In the genomic region with DNA sequence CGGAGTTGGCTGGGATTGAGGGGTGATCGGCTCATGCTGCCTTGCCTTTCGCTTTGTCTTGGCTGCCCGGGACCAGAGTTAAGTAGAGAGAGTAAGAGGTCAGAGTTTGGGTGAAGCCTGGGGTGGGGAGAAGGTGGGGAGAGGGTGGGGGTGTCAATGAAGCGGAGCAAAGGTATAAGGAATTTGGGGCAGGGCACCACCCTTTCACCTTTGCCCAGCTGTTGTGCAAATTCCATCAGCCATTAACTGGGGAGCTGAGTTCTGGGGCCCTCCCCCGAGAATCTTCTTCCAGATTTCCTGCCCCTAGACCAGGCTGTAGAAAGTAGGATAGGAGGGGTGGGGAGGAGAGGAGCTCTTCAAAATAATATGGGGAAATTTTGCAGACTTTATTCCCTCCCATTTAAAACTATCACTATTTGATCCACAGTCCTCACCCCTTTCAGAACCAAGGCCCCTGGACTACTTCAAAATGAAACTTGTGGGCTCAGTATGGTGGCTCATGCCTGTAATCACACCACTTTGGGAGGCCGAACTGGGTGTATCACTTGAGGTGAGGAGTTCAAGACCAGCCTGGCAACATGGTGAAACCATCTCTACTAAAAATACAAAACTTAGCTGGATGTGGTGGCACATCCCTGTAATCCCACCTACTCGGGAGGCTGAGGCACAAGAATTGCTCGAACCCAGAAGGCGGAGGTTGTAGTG, we compare ENCODE assay signal across 20 cellular contexts. TPM values are rescaled to one million over a fixed set of nuclear protein-coding genes. Genes with fewer than 3 reads are reported as not detected.
A peak's percentile ranks its signal among the peaks of the same experiment; 100 is the strongest.
DNase-seq lines count a peak whose midpoint lies in the region; ATAC-seq and TF ChIP-seq lines count a peak whose summit lies in the region.
"Had no signal": no experiment of that assay in that cellular context is flagged by ENCODE, and none has a peak within 500 bp of the region (broad histone marks: within the 10 kb centered on the region; RNA-seq: fewer than 3 reads in every experiment).

A gene with protein sequence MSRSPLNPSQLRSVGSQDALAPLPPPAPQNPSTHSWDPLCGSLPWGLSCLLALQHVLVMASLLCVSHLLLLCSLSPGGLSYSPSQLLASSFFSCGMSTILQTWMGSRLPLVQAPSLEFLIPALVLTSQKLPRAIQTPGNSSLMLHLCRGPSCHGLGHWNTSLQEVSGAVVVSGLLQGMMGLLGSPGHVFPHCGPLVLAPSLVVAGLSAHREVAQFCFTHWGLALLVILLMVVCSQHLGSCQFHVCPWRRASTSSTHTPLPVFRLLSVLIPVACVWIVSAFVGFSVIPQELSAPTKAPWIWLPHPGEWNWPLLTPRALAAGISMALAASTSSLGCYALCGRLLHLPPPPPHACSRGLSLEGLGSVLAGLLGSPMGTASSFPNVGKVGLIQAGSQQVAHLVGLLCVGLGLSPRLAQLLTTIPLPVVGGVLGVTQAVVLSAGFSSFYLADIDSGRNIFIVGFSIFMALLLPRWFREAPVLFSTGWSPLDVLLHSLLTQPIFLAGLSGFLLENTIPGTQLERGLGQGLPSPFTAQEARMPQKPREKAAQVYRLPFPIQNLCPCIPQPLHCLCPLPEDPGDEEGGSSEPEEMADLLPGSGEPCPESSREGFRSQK (minus strand): TSS at position 80 of the 705 bp plus-strand sequence. CDS start 45 bp downstream, at position 35.

- H3K4me3 ChIP-seq in muscle layer of colon (ENCODE audit: low read depth in 1 of 2, low read length in 2 of 2): no peak within 1 kb of the TSS
- H3K4me3 ChIP-seq in upper lobe of left lung: no peak within 1 kb of the TSS
- H3K4me3 ChIP-seq: body of pancreas, smooth muscle cell had no signal

- TF ChIP-seq POLR2A in upper lobe of left lung (IDR thresholded peaks at IDR 0.05): no peak

- H3K4me3 Mint-ChIP-seq in activated T-cell treated with anti-CD3 and anti-CD28 coated beads, Interleukin-2, amount 50 U/mL, for 72 hours: no peak within 1 kb of the TSS
- H3K4me3 Mint-ChIP-seq: memory B cell had no signal

- TF ChIP-seq CTCF in upper lobe of left lung (IDR thresholded peaks at IDR 0.05): no peak

- DNase-seq in activated T-cell treated with anti-CD3 and anti-CD28 coated beads, Interleukin-2, amount 50 U/mL, for 72 hours: peak in 1 of 2 donors; percentile 18
- DNase-seq in activated T-cell treated with anti-CD3 and anti-CD28 coated beads for 4 hours (no peak), upper lobe of left lung (peak in 1 of 2 donors; percentile 11), nucleus accumbens (lab: John Stamatoyannopoulos, UW) (no peak), NCI-H1417 (lab: John Stamatoyannopoulos, UW) (no peak), NCI-H1092 (lab: John Stamatoyannopoulos, UW) (no peak)
- DNase-seq: ACHN; activated CD4-positive, CD25-positive, alpha-beta regulatory T cell treated with anti-CD3 and anti-CD28 coated beads, Interleukin-2, amount 50 U/mL, for 72 hours; body of pancreas; NCI-H1694; stimulated activated CD4-positive, alpha-beta T cell treated with anti-CD3 and anti-CD28 coated beads, Interleukin-4, amount 100 ng/mL, for 1 hour; substantia nigra had no signal

- H3K4me1 ChIP-seq in muscle layer of colon (ENCODE audit: insufficient read depth, low read length) (peaks cover 15% of the 10 kb centered on the region), upper lobe of left lung (peaks cover under 1 to 16% (median 12%) of the 10 kb centered on the region in 4 donors)

- H3K9me3 ChIP-seq in muscle layer of colon (ENCODE audit: low read length): no peaks in the 10 kb centered on the region
- no peaks in the 10 kb centered on the region for H3K9me3 ChIP-seq in upper lobe of left lung
- H3K9me3 ChIP-seq: body of pancreas had no signal

- 89 to 90% methylated on average over 10 of the region's 10 CpGs for WGBS in upper lobe of left lung, 2 donors

- H3K27me3 Mint-ChIP-seq in activated T-cell treated with anti-CD3 and anti-CD28 coated beads, Interleukin-2, amount 50 U/mL, for 72 hours (ENCODE audit: low read depth): no peaks in the 10 kb centered on the region
- H3K27me3 Mint-ChIP-seq: memory B cell had no signal

- H3K36me3 ChIP-seq in muscle layer of colon (ENCODE audit: insufficient read depth, low read length) (peaks cover 30% of the 10 kb centered on the region), upper lobe of left lung (peaks cover 11 to 34% (median 30%) of the 10 kb centered on the region in 4 donors)

- peak within 1 kb of the TSS; percentile 21 for H3K27ac Mint-ChIP-seq in activated T-cell treated with anti-CD3 and anti-CD28 coated beads, Interleukin-2, amount 50 U/mL, for 72 hours

- H3K27me3 ChIP-seq in muscle layer of colon (ENCODE audit: control insufficient read depth in 1 of 2, insufficient read depth in 2 of 2, low read length in 2 of 2): no peaks in the 10 kb centered on the region
- no peaks in the 10 kb centered on the region for H3K27me3 ChIP-seq in upper lobe of left lung
- H3K27me3 ChIP-seq: body of pancreas had no signal

- H3K4me1 Mint-ChIP-seq in activated T-cell treated with anti-CD3 and anti-CD28 coated beads, Interleukin-2, amount 50 U/mL, for 72 hours (ENCODE audit: low read depth): peaks cover 27% of the 10 kb centered on the region

- no peaks in the 10 kb centered on the region for H3K9me3 Mint-ChIP-seq in activated T-cell treated with anti-CD3 and anti-CD28 coated beads, Interleukin-2, amount 50 U/mL, for 72 hours
- H3K9me3 Mint-ChIP-seq: activated naive CD4-positive, alpha-beta T cell treated with anti-CD3 and anti-CD28 coated beads, Interleukin-2, amount 50 U/mL, for 72 hours; memory B cell; nephron had no signal

- H3K27ac ChIP-seq in angular gyrus (ENCODE audit: low read depth, low read length): peak within 1 kb of the TSS; percentile 59
- H3K27ac ChIP-seq in muscle layer of colon (ENCODE audit: low read depth, low read length): peak within 1 kb of the TSS; percentile 7
- peak within 1 kb of the TSS in 3 of 4 donors; percentile 7 to 72 (median 43) for H3K27ac ChIP-seq in upper lobe of left lung
- H3K27ac ChIP-seq: C4-2B had no signal

- no peak within 1 kb of the TSS for H3K9ac ChIP-seq in muscle layer of colon (ENCODE audit: low read length)

- no peak for TF ChIP-seq EP300 in upper lobe of left lung (IDR thresholded peaks at IDR 0.05)

- peak; percentile 63 to 74 for ATAC-seq in activated T-cell treated with anti-CD3 and anti-CD28 coated beads, Interleukin-2, amount 50 U/mL, for 72 hours (replicated peaks in 1 of 2)
- no peak for ATAC-seq in upper lobe of left lung (ENCODE audit: low FRiP score in 2 of 2)
- ATAC-seq: activated naive CD4-positive, alpha-beta T cell treated with anti-CD3 and anti-CD28 coated beads, Interleukin-2, amount 50 U/mL, for 72 hours; body of pancreas; SK-N-SH treated with all-trans-retinoic acid at 6 μM for 48 hours had no signal

- H3K36me3 Mint-ChIP-seq in activated T-cell treated with anti-CD3 and anti-CD28 coated beads, Interleukin-2, amount 50 U/mL, for 72 hours (ENCODE audit: insufficient read depth in 2 of 2): peaks cover 2 to 7% of the 10 kb centered on the region in 2 donors

RNA-seq across cellular contexts. Expression of the gene that starts here (rescaled TPM):
- total RNA-seq in activated T-cell treated with anti-CD3 and anti-CD28 coated beads, Interleukin-2, amount 50 U/mL, for 72 hours: 1 to 10 TPM; 3.1 to 4.0 TPM
- 1 to 10 TPM in 4 of 6 donors, under 1 TPM in 2; 0.33 to 6.3 (median 2.6) TPM for total RNA-seq in upper lobe of left lung
- total RNA-seq: smooth muscle cell had no signal

Comparison
In these comparisons a context has a peak if more than half of its experiments do, and no peak if none do; other contexts are left out.
1. ATAC-seq: peak in activated T-cell treated with anti-CD3 and anti-CD28 coated beads, Interleukin-2, amount 50 U/mL, for 72 hours (2 of 2); none in upper lobe of left lung (0 of 2).
2. H3K27ac ChIP-seq: peak in every context shown above with its lines; median percentile 59 in angular gyrus; 43 in upper lobe of left lung; 7 in muscle layer of colon.